19 cellular contexts compared by ENCODE assay signal in the genomic region with DNA sequence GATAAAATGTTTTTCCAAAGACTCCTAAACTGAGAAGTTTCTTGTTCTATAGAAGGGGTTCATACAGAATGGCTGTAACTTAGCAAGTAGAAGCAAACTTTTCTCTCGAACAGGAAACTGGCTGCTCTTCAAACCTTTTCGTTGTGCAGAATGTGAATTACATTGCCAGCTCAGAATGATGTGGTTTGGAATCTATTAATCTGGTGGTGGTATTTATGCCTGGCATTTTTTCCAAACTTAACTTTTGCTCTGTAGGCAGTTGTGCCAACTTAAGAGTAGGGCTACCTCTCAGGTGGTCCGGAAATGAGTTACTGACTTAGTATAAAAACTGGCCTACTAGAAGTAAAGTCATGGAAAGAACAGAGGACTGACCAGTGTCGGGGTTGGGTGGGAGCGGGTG. TPM values are rescaled to one million over a fixed set of nuclear protein-coding genes. Genes with fewer than 3 reads are reported as not detected.
DNase-seq lines count a peak whose midpoint lies in the region; ATAC-seq and TF ChIP-seq lines count a peak whose summit lies in the region.
"Had no signal": no experiment of that assay in that cellular context is flagged by ENCODE, and none has a peak within 500 bp of the region (broad histone marks: within the 10 kb centered on the region; RNA-seq: fewer than 3 reads in every experiment).

No MANE protein-coding gene starts in this region.

- no peaks in the 10 kb centered on the region for H3K9me2 ChIP-seq in GM23338 (ENCODE audit: insufficient read depth)

- peaks cover 5% of the 10 kb centered on the region for H3F3A ChIP-seq in GM23338 (replicated peaks; ENCODE audit: low read depth)

- H3K27ac ChIP-seq in GM23338 (ENCODE audit: low read depth) (no peak overlapping the region), SK-N-MC (peak overlapping the region; percentile 33)
- H3K27ac ChIP-seq: BLaER1, GM23248, HL-60 had no signal

- no peak overlapping the region for H2AFZ ChIP-seq in GM23338
- H2AFZ ChIP-seq: GM23248 had no signal

- H3K27me3 ChIP-seq in GM23338 (ENCODE audit: insufficient read depth) = peaks cover 71% of the 10 kb centered on the region

- peaks cover 30% of the 10 kb centered on the region for H3K4me1 Mint-ChIP-seq in GM23338
- H3K4me1 Mint-ChIP-seq in endothelial cell (ENCODE audit: unreplicated experiment) = peaks cover 6% of the 10 kb centered on the region

- H3K27ac Mint-ChIP-seq in GM23338 = no peak overlapping the region
- no peak overlapping the region for H3K27ac Mint-ChIP-seq in endothelial cell (ENCODE audit: unreplicated experiment)
- H3K27ac Mint-ChIP-seq: CD8-positive, alpha-beta T cell; HFFc6 had no signal

- ATAC-seq in GM23338 = no peak
- ATAC-seq: CD8-positive, alpha-beta T cell; HCT116 had no signal

- DNase-seq in GM23338 (ENCODE audit: low spot score) (no peak), SK-N-MC (ENCODE audit: low read depth, low spot score) (no peak), endothelial cell (ENCODE audit: low spot score) (no peak), kidney tubule cell (ENCODE audit: low spot score) (peak; percentile 6), activated gamma-delta T cell treated with Interleukin-2 at 50 U/mL for 16 hours (no peak), NCI-H2029 (lab: John Stamatoyannopoulos, UW) (no peak), midbrain (lab: John Stamatoyannopoulos, UW) (no peak), mesenteric fat pad (ENCODE audit: low spot score) (no peak)
- DNase-seq: 8988T; Calu3; CD8-positive, alpha-beta T cell; DND-41; EL; GM23248; HFFc6 had no signal

- no peaks in the 10 kb centered on the region for H4K20me1 ChIP-seq in GM23338 (replicated peaks; ENCODE audit: insufficient read depth)
- H4K20me1 ChIP-seq: BLaER1 had no signal

- H3K4me1 ChIP-seq in GM23338 (ENCODE audit: insufficient read depth) = peaks cover 68% of the 10 kb centered on the region
- H3K4me1 ChIP-seq: BLaER1 had no signal

- H3K36me3 ChIP-seq in GM23338 (ENCODE audit: insufficient read depth) (no peaks in the 10 kb centered on the region), SK-N-MC (ENCODE audit: insufficient read depth, low read length) (no peaks in the 10 kb centered on the region)
- H3K36me3 ChIP-seq: BLaER1 had no signal

- peak overlapping the region; percentile 68 for H3K4me2 ChIP-seq in GM23338
- H3K4me2 ChIP-seq: BLaER1 had no signal

- no peaks in the 10 kb centered on the region for H3K9me3 ChIP-seq in SK-N-MC (ENCODE audit: low read depth, low read length)

- TF ChIP-seq CTCF in GM23338 (conservative IDR thresholded peaks at IDR 0.05; ENCODE audit: low read depth in 2 of 2) (no peak), endothelial cell (IDR thresholded peaks at IDR 0.05; ENCODE audit: unreplicated experiment) (no peak)

- no peaks in the 10 kb centered on the region for H3K79me2 ChIP-seq in GM23338 (replicated peaks; ENCODE audit: insufficient read depth)

- H3K9me3 Mint-ChIP-seq in GM23338 (no peaks in the 10 kb centered on the region), endothelial cell (ENCODE audit: unreplicated experiment) (no peaks in the 10 kb centered on the region)
- H3K9me3 Mint-ChIP-seq: CD8-positive, alpha-beta T cell; HFFc6 had no signal

- peak overlapping the region; percentile 21 for H3K9ac ChIP-seq in SK-N-MC (ENCODE audit: insufficient read length)
- H3K9ac ChIP-seq: BLaER1, GM23248 had no signal

- peaks cover 15% of the 10 kb centered on the region for H3K27me3 Mint-ChIP-seq in GM23338 (ENCODE audit: insufficient read depth, low read depth, poor library complexity)
- H3K27me3 Mint-ChIP-seq in endothelial cell (ENCODE audit: unreplicated experiment) = peaks cover 13% of the 10 kb centered on the region

- H3K36me3 Mint-ChIP-seq in GM23338 (ENCODE audit: low read depth) = no peaks in the 10 kb centered on the region
- H3K36me3 Mint-ChIP-seq in endothelial cell (ENCODE audit: low read depth, unreplicated experiment) = peaks cover 3% of the 10 kb centered on the region
- H3K36me3 Mint-ChIP-seq: CD8-positive, alpha-beta T cell had no signal

- no peak overlapping the region for H3K4me3 Mint-ChIP-seq in GM23338
- H3K4me3 Mint-ChIP-seq in endothelial cell (ENCODE audit: unreplicated experiment) = peak overlapping the region; percentile 45
- H3K4me3 Mint-ChIP-seq: CD8-positive, alpha-beta T cell; HFFc6 had no signal

- H3K4me3 ChIP-seq in GM23338 (no peak overlapping the region), SK-N-MC (peak overlapping the region; percentile 55)
- H3K4me3 ChIP-seq: BLaER1, GM23248 had no signal

TF ChIP-seq in GM23338, 12 proteins besides CTCF, POLR2A, EP300 and RAD21 (continues in another document):
- TF ChIP-seq POLR2AphosphoS5 (IDR thresholded peaks at IDR 0.05; ENCODE audit: low read depth) = no peak
- no peak for TF ChIP-seq NANOG (IDR thresholded peaks at IDR 0.05; ENCODE audit: borderline replicate concordance)
- TF ChIP-seq JUNB (IDR thresholded peaks at IDR 0.05; ENCODE audit: unreplicated experiment) = no peak
- no peak for TF ChIP-seq ZNF331 (CRISPR knock-in tag; IDR thresholded peaks at IDR 0.05; ENCODE audit: low read depth)
- no peak for TF ChIP-seq STAT1 (IDR thresholded peaks at IDR 0.05; ENCODE audit: unreplicated experiment)
- no peak for TF ChIP-seq EZH2phosphoT487 (IDR thresholded peaks at IDR 0.05; ENCODE audit: unreplicated experiment)
- no peak for TF ChIP-seq CREB1 (CRISPR knock-in tag; IDR thresholded peaks at IDR 0.05; ENCODE audit: low read depth)
- TF ChIP-seq, protein P1, sequence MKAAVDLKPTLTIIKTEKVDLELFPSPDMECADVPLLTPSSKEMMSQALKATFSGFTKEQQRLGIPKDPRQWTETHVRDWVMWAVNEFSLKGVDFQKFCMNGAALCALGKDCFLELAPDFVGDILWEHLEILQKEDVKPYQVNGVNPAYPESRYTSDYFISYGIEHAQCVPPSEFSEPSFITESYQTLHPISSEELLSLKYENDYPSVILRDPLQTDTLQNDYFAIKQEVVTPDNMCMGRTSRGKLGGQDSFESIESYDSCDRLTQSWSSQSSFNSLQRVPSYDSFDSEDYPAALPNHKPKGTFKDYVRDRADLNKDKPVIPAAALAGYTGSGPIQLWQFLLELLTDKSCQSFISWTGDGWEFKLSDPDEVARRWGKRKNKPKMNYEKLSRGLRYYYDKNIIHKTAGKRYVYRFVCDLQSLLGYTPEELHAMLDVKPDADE (IDR thresholded peaks at IDR 0.05) = no peak
- TF ChIP-seq, protein P2, sequence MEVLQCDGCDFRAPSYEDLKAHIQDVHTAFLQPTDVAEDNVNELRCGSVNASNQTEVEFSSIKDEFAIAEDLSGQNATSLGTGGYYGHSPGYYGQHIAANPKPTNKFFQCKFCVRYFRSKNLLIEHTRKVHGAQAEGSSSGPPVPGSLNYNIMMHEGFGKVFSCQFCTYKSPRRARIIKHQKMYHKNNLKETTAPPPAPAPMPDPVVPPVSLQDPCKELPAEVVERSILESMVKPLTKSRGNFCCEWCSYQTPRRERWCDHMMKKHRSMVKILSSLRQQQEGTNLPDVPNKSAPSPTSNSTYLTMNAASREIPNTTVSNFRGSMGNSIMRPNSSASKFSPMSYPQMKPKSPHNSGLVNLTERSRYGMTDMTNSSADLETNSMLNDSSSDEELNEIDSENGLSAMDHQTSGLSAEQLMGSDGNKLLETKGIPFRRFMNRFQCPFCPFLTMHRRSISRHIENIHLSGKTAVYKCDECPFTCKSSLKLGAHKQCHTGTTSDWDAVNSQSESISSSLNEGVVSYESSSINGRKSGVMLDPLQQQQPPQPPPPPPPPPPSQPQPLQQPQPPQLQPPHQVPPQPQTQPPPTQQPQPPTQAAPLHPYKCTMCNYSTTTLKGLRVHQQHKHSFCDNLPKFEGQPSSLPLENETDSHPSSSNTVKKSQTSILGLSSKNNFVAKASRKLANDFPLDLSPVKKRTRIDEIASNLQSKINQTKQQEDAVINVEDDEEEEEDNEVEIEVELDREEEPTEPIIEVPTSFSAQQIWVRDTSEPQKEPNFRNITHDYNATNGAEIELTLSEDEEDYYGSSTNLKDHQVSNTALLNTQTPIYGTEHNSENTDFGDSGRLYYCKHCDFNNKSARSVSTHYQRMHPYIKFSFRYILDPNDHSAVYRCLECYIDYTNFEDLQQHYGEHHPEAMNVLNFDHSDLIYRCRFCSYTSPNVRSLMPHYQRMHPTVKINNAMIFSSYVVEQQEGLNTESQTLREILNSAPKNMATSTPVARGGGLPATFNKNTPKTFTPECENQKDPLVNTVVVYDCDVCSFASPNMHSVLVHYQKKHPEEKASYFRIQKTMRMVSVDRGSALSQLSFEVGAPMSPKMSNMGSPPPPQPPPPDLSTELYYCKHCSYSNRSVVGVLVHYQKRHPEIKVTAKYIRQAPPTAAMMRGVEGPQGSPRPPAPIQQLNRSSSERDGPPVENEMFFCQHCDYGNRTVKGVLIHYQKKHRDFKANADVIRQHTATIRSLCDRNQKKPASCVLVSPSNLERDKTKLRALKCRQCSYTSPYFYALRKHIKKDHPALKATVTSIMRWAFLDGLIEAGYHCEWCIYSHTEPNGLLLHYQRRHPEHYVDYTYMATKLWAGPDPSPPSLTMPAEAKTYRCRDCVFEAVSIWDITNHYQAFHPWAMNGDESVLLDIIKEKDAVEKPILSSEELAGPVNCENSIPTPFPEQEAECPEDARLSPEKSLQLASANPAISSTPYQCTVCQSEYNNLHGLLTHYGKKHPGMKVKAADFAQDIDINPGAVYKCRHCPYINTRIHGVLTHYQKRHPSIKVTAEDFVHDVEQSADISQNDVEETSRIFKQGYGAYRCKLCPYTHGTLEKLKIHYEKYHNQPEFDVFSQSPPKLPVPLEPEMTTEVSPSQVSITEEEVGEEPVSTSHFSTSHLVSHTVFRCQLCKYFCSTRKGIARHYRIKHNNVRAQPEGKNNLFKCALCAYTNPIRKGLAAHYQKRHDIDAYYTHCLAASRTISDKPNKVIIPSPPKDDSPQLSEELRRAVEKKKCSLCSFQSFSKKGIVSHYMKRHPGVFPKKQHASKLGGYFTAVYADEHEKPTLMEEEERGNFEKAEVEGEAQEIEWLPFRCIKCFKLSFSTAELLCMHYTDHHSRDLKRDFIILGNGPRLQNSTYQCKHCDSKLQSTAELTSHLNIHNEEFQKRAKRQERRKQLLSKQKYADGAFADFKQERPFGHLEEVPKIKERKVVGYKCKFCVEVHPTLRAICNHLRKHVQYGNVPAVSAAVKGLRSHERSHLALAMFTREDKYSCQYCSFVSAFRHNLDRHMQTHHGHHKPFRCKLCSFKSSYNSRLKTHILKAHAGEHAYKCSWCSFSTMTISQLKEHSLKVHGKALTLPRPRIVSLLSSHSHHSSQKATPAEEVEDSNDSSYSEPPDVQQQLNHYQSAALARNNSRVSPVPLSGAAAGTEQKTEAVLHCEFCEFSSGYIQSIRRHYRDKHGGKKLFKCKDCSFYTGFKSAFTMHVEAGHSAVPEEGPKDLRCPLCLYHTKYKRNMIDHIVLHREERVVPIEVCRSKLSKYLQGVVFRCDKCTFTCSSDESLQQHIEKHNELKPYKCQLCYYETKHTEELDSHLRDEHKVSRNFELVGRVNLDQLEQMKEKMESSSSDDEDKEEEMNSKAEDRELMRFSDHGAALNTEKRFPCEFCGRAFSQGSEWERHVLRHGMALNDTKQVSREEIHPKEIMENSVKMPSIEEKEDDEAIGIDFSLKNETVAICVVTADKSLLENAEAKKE (CRISPR knock-in tag; IDR thresholded peaks at IDR 0.05) = no peak
- TF ChIP-seq ZNF114 (CRISPR knock-in tag; IDR thresholded peaks at IDR 0.05) = no peak

RNA-seq across cellular contexts. Expression of a gene that starts 26.6 kb away (rescaled TPM):
- 2.6 and 4.7 TPM in 2 replicates for total RNA-seq in GM23338 (2014; rRNA removed; shearing (Covaris generic))
- 2.4 and 3.9 TPM in 2 replicates for polyA plus RNA-seq in GM23338 (2016; fragmentation: Nextera tagmentation; extraction: Ambion mirVana)
- total RNA-seq in endothelial cell (ENCODE audit: unreplicated experiment) = 120 TPM
- total RNA-seq in mesenteric fat pad = 143 TPM
- total RNA-seq: CD8-positive, alpha-beta T cell; G401 had no signal

Comparison
In these comparisons a context has a peak if more than half of its experiments do, and no peak if none do; other contexts are left out.
1. RNA of a gene that starts 26.6 kb away (total RNA-seq): 143 TPM in mesenteric fat pad (single experiment) and 120 TPM in endothelial cell (single experiment); 2.6 to 4.7 TPM in GM23338; every median in the first group is over 10 times any median in the second.